In the genomic region with DNA sequence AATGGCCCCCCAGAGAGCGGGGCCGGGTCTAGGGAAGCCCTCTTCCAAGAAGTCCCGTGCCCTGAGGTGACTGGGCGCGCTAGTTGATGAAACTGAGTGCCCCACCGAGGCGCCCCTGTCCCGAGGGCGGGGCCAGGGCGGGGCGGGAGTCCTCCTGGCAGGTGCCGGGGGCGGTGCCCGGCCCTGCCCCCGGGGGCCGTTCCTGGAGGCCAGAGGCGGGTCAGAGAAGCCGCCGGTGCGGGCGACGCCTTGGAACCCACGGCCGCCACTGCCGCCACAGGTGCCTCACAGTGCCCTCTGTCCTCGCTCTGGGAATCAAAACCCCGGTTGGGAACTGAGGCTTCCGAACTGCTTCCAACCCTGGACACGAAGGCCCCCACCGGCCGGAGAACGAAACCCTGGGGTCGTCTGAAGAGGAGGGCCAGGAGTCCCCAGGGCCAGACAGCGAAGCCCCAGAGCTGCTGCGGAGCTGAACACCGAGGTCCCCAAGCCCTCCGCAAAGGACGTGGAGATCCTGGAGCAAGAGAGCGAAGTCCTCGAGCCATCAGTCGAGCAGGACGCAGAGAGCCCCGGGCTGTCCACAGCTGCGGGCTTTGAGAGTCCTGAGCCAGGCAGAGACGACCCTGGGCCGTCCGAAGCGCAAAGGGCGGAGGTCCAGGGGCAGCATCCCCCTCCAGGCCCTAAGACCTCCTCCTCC, we compare ENCODE assay signal across 8 cellular contexts. TPM values are rescaled to one million over a fixed set of nuclear protein-coding genes. Genes with fewer than 3 reads are reported as not detected.
DNase-seq lines count a peak whose midpoint lies in the region; ATAC-seq and TF ChIP-seq lines count a peak whose summit lies in the region.

A gene (plus strand): TSS at position 252 of the 697 bp plus-strand sequence. CDS start 524 bp downstream, outside the sequence.

- WGBS in heart left ventricle, 4 donors = 0 to 2% (median 1%) methylated on average over 14 to 49 of the region's 49 CpGs
- 1 to 2% (median 1%) methylated on average over 43 to 49 of the region's 49 CpGs for WGBS in psoas muscle, 3 donors

- TF ChIP-seq POLR2A in GM18505 (IDR thresholded peaks at IDR 0.05; ENCODE audit: borderline replicate concordance, extremely low read depth, insufficient read depth, insufficient read length) = no peak
- peak in 1 of 2 donors; percentile 57 for TF ChIP-seq POLR2A in heart left ventricle (IDR thresholded peaks at IDR 0.05)

- ATAC-seq in GM18505 (IDR thresholded peaks at IDR 0.05; ENCODE audit: unreplicated experiment) = peak; percentile 16
- ATAC-seq in heart left ventricle = peak in 3 of 4 donors; percentile 19 to 43 (median 33)
- ATAC-seq in psoas muscle = peak; percentile 56 to 63 (median 60)
- ATAC-seq in GM21515 (IDR thresholded peaks at IDR 0.05; ENCODE audit: unreplicated experiment) = no peak

- H3K36me3 ChIP-seq in heart left ventricle = no peaks in the 10 kb centered on the region
- H3K36me3 ChIP-seq in psoas muscle (ENCODE audit: insufficient read depth in 1 of 2, low read depth in 1 of 2) = no peaks in the 10 kb centered on the region

- peak within 1 kb of the TSS; percentile 90 for H3K27ac ChIP-seq in 22Rv1
- H3K27ac ChIP-seq in heart left ventricle = peak within 1 kb of the TSS; percentile 69 to 98 (median 91)
- peak within 1 kb of the TSS; percentile 78 for H3K27ac ChIP-seq in psoas muscle

- intact Hi-C loops in heart left ventricle (cut with DNase I) = loop anchor here in 7 of 10 donors (1.0 to 10.0 kb wide), 9 partner anchors 45 to 478 kb away; a partner anchor contains a TSS
- intact Hi-C loops in psoas muscle (cut with DNase I) = loop anchor here (2.0 to 10.0 kb wide), 4 partner anchors 62 to 298 kb away; a partner anchor contains a TSS

- H3K27me3 ChIP-seq in heart left ventricle (no peaks in the 10 kb centered on the region), psoas muscle (ENCODE audit: insufficient read depth in 3 of 3, low read length in 2 of 3) (no peaks in the 10 kb centered on the region)

- no peaks in the 10 kb centered on the region for H3K9me3 ChIP-seq in heart left ventricle
- no peaks in the 10 kb centered on the region for H3K9me3 ChIP-seq in psoas muscle

- peaks cover 0 to 45% (median 25%) of the 10 kb centered on the region in 12 donors for H3K4me1 ChIP-seq in heart left ventricle
- H3K4me1 ChIP-seq in psoas muscle = peaks cover 20% of the 10 kb centered on the region

- H3K4me3 ChIP-seq in heart left ventricle (peak within 1 kb of the TSS; percentile 56 to 89 (median 74)), psoas muscle (peak within 1 kb of the TSS; percentile 83)

- DNase-seq in NCI-H146 treated with DMSO at 0.1 percent for 48 hours (lab: John Stamatoyannopoulos, UW; ENCODE audit: unreplicated experiment) = peak; percentile 75
- DNase-seq in activated effector memory CD4-positive, alpha-beta T cell treated with Interleukin-2 at 50 U/mL for 16 hours = peak; percentile 20
- peak; percentile 50 to 74 (median 58) for DNase-seq in heart left ventricle
- peak; percentile 62 to 73 for DNase-seq in psoas muscle
- DNase-seq in NK-92 treated with Interleukin-12 subunit alpha and Interleukin-12 subunit beta, amount 100 ng/mL, for 24 hours (lab: John Stamatoyannopoulos, UW) = no peak

- TF ChIP-seq CTCF in 22Rv1 (IDR thresholded peaks at IDR 0.05) (no peak), heart left ventricle (IDR thresholded peaks at IDR 0.05) (no peak), psoas muscle (IDR thresholded peaks at IDR 0.05) (no peak)

RNA-seq across cellular contexts. Expression of the gene that starts here (rescaled TPM):
- total RNA-seq in heart left ventricle (10 to 100 TPM in 1 of 9 donors, 1 to 10 TPM in 8; 3.5 to 28.7 (median 5.7) TPM), psoas muscle (1 to 10 TPM; 2.0 to 6.3 (median 2.9) TPM)
- polyA plus RNA-seq in heart left ventricle (10 to 100 TPM in 1 of 2 donors, 1 to 10 TPM in 1; 5.7 to 10.0 TPM), psoas muscle (10 to 100 TPM in 1 of 3 donors, 1 to 10 TPM in 2; 1.8 to 15.4 (median 2.1) TPM)
